8 cellular contexts compared by ENCODE assay signal in genomic region chrX:129606918-129607317, GRCh38. TPM values are rescaled to one million over a fixed set of nuclear protein-coding genes. Genes with fewer than 3 reads are reported as not detected.
DNase-seq lines count a peak whose midpoint lies in the region; ATAC-seq and TF ChIP-seq lines count a peak whose summit lies in the region.

No MANE protein-coding gene starts in this region.

- H3K36me3 Mint-ChIP-seq in activated B cell treated with CpG ODN at 0.5 μM for 24 hours (ENCODE audit: low read depth), result no peaks in the 10 kb centered on the region

- no peaks in the 10 kb centered on the region for H3K4me1 ChIP-seq in left lung

- no peaks in the 10 kb centered on the region for H3K27me3 ChIP-seq in left lung

- H3K27ac Mint-ChIP-seq in activated B cell treated with CpG ODN at 0.5 μM for 24 hours, result no peak overlapping the region

- peak; percentile 38 for DNase-seq in ACHN
- DNase-seq in NCI-H187 treated with DMSO at 0.1 percent for 48 hours (lab: John Stamatoyannopoulos, UW), result peak; percentile 19
- no peak for DNase-seq in activated B cell treated with CpG ODN at 0.5 μM for 24 hours
- peak; percentile 59 for DNase-seq in cerebellar cortex (ENCODE audit: low spot score)
- no peak for DNase-seq in left lung
- DNase-seq in stimulated activated CD8-positive, alpha-beta memory T cell treated with anti-CD3 and anti-CD28 coated beads, Interleukin-12 subunit alpha, Interleukin-12 subunit beta, amount 100 ng/mL, for 1 hour (ENCODE audit: low read depth), result peak; percentile 36

- no peak overlapping the region for H3K4me3 ChIP-seq in left lung

- no peaks in the 10 kb centered on the region for H3K9me3 Mint-ChIP-seq in activated B cell treated with CpG ODN at 0.5 μM for 24 hours

- ATAC-seq in GM18520 (IDR thresholded peaks at IDR 0.05; ENCODE audit: unreplicated experiment) (peak; percentile 41), activated B cell treated with CpG ODN at 0.5 μM for 24 hours (ENCODE audit: low read depth) (peak; percentile 61), left lung (peak; percentile 79), HG03442 (IDR thresholded peaks at IDR 0.05; ENCODE audit: unreplicated experiment) (no peak)

- in situ Hi-C loops in ACHN (cut with HindIII; ENCODE audit: low pct_ligation_motif_present, low pct_unique_long_range_greater_than_20kb, low sequenced_read_pairs), result no loop called here

- H3K4me3 Mint-ChIP-seq in activated B cell treated with CpG ODN at 0.5 μM for 24 hours, result no peak overlapping the region

- intact Hi-C loops in activated B cell treated with CpG ODN at 0.5 μM for 24 hours (cut with micrococcal nuclease), result loop anchor here (1.0 to 2.0 kb wide), 6 partner anchors 30 to 585 kb away; no protein-coding TSS in a partner anchor
- intact Hi-C loops in left lung (cut with DNase I), result loop anchor here in 1 of 2 donors (10.0 kb wide), 1 partner anchor 118 kb away; no protein-coding TSS in a partner anchor

- POLR2A ChIA-PET in activated B cell treated with CpG ODN at 0.5 μM for 24 hours (lab: Charles Lee), result no interaction called here

- no peaks in the 10 kb centered on the region for H3K27me3 Mint-ChIP-seq in activated B cell treated with CpG ODN at 0.5 μM for 24 hours

- H3K9me3 ChIP-seq in left lung, result no peaks in the 10 kb centered on the region

- CTCF ChIA-PET in activated B cell treated with CpG ODN at 0.5 μM for 24 hours (lab: Charles Lee), result interaction anchor here (0.7 to 1.8 kb wide), 2 partner anchors 216 to 454 kb away, joined by 3 to 9 read pairs; no protein-coding TSS in a partner anchor

- peaks cover 19% of the 10 kb centered on the region for H3K4me1 Mint-ChIP-seq in activated B cell treated with CpG ODN at 0.5 μM for 24 hours

- H3K27ac ChIP-seq in left lung, result no peak overlapping the region

- no peaks in the 10 kb centered on the region for H3K36me3 ChIP-seq in left lung

- TF ChIP-seq CTCF in activated B cell treated with CpG ODN at 0.5 μM for 24 hours (IDR thresholded peaks at IDR 0.05) (no peak), left lung (IDR thresholded peaks at IDR 0.05) (peak; percentile 67 to 79)

RNA-seq across cellular contexts. Expression of gene APLN, which starts 47.8 kb away (rescaled TPM):
- total RNA-seq in activated B cell treated with CpG ODN at 0.5 μM for 24 hours (not detected in 2 replicates), left lung (1 to 10 TPM; 1.0 to 6.9 TPM)

Comparison
In these comparisons a context has a peak if more than half of its experiments do, and no peak if none do; other contexts are left out.
1. DNase-seq: peak in ACHN (single experiment), NCI-H187 treated with DMSO at 0.1 percent for 48 hours (single experiment), cerebellar cortex (single experiment) and stimulated activated CD8-positive, alpha-beta memory T cell treated with anti-CD3 and anti-CD28 coated beads, Interleukin-12 subunit alpha, Interleukin-12 subunit beta, amount 100 ng/mL, for 1 hour (single experiment); none in activated B cell treated with CpG ODN at 0.5 μM for 24 hours (single experiment) and left lung (0 of 2).